Comparison of ENCODE assay signal across 8 cellular contexts in genomic region chr1:147080013-147080661, GRCh38.
DNase-seq lines count a peak whose midpoint lies in the region; ATAC-seq and TF ChIP-seq lines count a peak whose summit lies in the region.

No MANE protein-coding gene starts in this region.

- H3K79me2 ChIP-seq in MM.1S (ENCODE audit: low read length): no peaks in the 10 kb centered on the region

- peaks cover 16% of the 10 kb centered on the region; the same call in 1 of the 2 replicates for H3K27me3 ChIP-seq in MM.1S (replicated peaks; ENCODE audit: insufficient read depth, low read length)

- H3K27ac Mint-ChIP-seq in neural crest cell (ENCODE audit: unreplicated experiment): no peak overlapping the region

- H3K9me3 ChIP-seq in MM.1S (replicated peaks; ENCODE audit: insufficient read depth, low read length): no peaks in the 10 kb centered on the region

- TF ChIP-seq CTCF in MM.1S (IDR thresholded peaks at IDR 0.05; ENCODE audit: low read length): no peak
- no peak for TF ChIP-seq CTCF in neural crest cell (conservative IDR thresholded peaks at IDR 0.05)

- no peak overlapping the region for H3K27ac ChIP-seq in MM.1S (ENCODE audit: low read length)

- H3K27me3 Mint-ChIP-seq in neural crest cell (ENCODE audit: low read depth): peaks cover 95% of the 10 kb centered on the region

- TF ChIP-seq POLR2A in GM18505 (IDR thresholded peaks at IDR 0.05; ENCODE audit: borderline replicate concordance, extremely low read depth, insufficient read depth, insufficient read length): no peak

- peaks cover 17% of the 10 kb centered on the region for H3K4me1 Mint-ChIP-seq in neural crest cell

- peak; percentile 52 for DNase-seq in DMS153 treated with DMSO at 0.1 percent for 48 hours (lab: John Stamatoyannopoulos, UW; ENCODE audit: unreplicated experiment)
- no peak for DNase-seq in MM.1S
- peak; percentile 14 for DNase-seq in dedifferentiated amniotic fluid mesenchymal stem cell (ENCODE audit: extremely low spot score)
- DNase-seq in neural crest cell (ENCODE audit: low read depth, low spot score): no peak
- DNase-seq in NCI-H1694 (lab: John Stamatoyannopoulos, UW): no peak
- no peak for DNase-seq in KG1 (lab: John Stamatoyannopoulos, UW)

- H3K9me3 Mint-ChIP-seq in neural crest cell: peaks cover 3% of the 10 kb centered on the region

- H3K36me3 Mint-ChIP-seq in neural crest cell (ENCODE audit: low read depth): peaks cover 7% of the 10 kb centered on the region

- H3K9me2 ChIP-seq in MM.1S (replicated peaks; ENCODE audit: insufficient read depth, low read length): no peaks in the 10 kb centered on the region

- no peaks in the 10 kb centered on the region for H3K36me3 ChIP-seq in MM.1S (replicated peaks; ENCODE audit: insufficient read depth, low read length)

- no peak overlapping the region for H3K9ac ChIP-seq in MM.1S (ENCODE audit: low read length)

- H3K4me2 ChIP-seq in MM.1S (ENCODE audit: low read depth, low read length): peak overlapping the region; percentile 46; the same call in 1 of the 2 replicates

- no peaks in the 10 kb centered on the region for H4K20me1 ChIP-seq in MM.1S (ENCODE audit: insufficient read depth, low read length)

- peak overlapping the region; percentile 31; the same call in 1 of the 2 replicates for H3K4me3 ChIP-seq in MM.1S (ENCODE audit: low read length)

- H3K4me3 Mint-ChIP-seq in neural crest cell: peak overlapping the region; percentile 49

- H3F3A ChIP-seq in MM.1S (ENCODE audit: insufficient read depth, low read length): peaks cover 10% of the 10 kb centered on the region

- no peak for ATAC-seq in GM18505 (IDR thresholded peaks at IDR 0.05; ENCODE audit: unreplicated experiment)
- no peak for ATAC-seq in HG02642 (IDR thresholded peaks at IDR 0.05; ENCODE audit: poor library complexity, unreplicated experiment)

- 0 out of 2 replicates have a peak, but pooled peaks cover 3% of the 10 kb centered on the region for H3K4me1 ChIP-seq in MM.1S (ENCODE audit: low read length)

- H2AFZ ChIP-seq in MM.1S (ENCODE audit: low read length): peak overlapping the region; percentile 26

Comparison
In these comparisons a context has a peak if more than half of its experiments do, and no peak if none do; other contexts are left out.
1. DNase-seq: peak in DMS153 treated with DMSO at 0.1 percent for 48 hours (single experiment) and dedifferentiated amniotic fluid mesenchymal stem cell (single experiment); none in MM.1S (single experiment), neural crest cell (single experiment), NCI-H1694 (single experiment) and KG1 (single experiment).